In the genomic region with DNA sequence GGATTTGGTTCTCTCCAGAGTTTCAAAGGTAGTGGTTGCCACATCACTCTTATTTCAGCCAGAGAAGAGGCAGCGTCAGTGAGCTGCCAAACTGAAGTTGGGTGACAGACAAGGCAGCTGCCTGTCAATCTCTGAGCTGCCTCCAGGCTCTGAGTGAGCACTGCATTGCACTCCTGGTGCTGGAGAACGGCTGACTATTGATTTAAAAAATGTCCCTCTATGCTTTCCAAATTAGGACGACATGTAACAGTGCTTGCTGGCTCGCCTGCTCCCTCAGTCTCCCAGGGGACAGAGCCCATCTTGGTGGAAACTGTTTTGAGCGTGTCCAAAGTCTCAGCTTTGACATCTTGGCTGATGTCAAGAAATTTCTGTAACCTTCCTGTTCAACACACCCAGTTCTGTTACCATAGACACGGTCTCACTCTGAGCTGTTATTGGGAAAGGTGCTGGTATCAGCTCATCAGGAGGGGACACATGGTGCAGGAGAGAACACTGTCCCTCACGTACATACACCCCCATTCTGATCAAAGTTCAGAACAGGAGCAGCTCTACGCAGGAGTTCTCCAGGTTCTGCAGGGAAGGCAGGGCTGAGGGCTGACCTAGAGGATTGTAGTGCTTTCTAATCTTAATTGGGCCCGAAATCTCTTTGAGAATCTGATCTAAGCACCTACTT, we compare ENCODE assay signal across 18 cellular contexts. TPM values are rescaled to one million over a fixed set of nuclear protein-coding genes. Genes with fewer than 3 reads are reported as not detected.
DNase-seq lines count a peak whose midpoint lies in the region; ATAC-seq, FAIRE-seq and TF ChIP-seq lines count a peak whose summit lies in the region.
"Had no signal": no experiment of that assay in that cellular context is flagged by ENCODE, and none has a peak within 500 bp of the region (broad histone marks: within the 10 kb centered on the region; RNA-seq: fewer than 3 reads in every experiment).

No MANE protein-coding gene starts in this region.

- H3K27ac ChIP-seq in CD4-positive, CD25-positive, alpha-beta regulatory T cell (ENCODE audit: insufficient read depth, low read length, poor library complexity, severe bottlenecking), result no peak overlapping the region
- H3K27ac ChIP-seq in MM.1S (ENCODE audit: low read length) (no peak overlapping the region), keratinocyte (ENCODE audit: control insufficient read depth, insufficient read depth, low read length) (no peak overlapping the region), gastrocnemius medialis (peak overlapping the region; percentile 4 to 53 (median 14)), PC-3 (ENCODE audit: low read length) (no peak overlapping the region)
- H3K27ac ChIP-seq in CD8-positive, alpha-beta T cell (ENCODE audit: low read depth, low read length), result no peak overlapping the region
- H3K27ac ChIP-seq: prostate gland had no signal

- no peaks in the 10 kb centered on the region for H3K4me1 ChIP-seq in CD4-positive, CD25-positive, alpha-beta regulatory T cell (ENCODE audit: control insufficient read depth, insufficient read depth, low read length, poor library complexity, severe bottlenecking)
- peaks cover 41% of the 10 kb centered on the region for H3K4me1 ChIP-seq in MM.1S (ENCODE audit: low read length)
- peaks cover 29% of the 10 kb centered on the region for H3K4me1 ChIP-seq in keratinocyte (ENCODE audit: control insufficient read depth, extremely low read depth, insufficient read depth, low read length)
- H3K4me1 ChIP-seq in gastrocnemius medialis, result peaks cover 14 to 27% of the 10 kb centered on the region in 2 donors
- H3K4me1 ChIP-seq in PC-3 (ENCODE audit: insufficient read depth, low read length), result no peaks in the 10 kb centered on the region
- no peaks in the 10 kb centered on the region for H3K4me1 ChIP-seq in CD8-positive, alpha-beta T cell (ENCODE audit: insufficient read depth, low read length)
- H3K4me1 ChIP-seq: prostate gland had no signal

- H3K4me2 ChIP-seq in MM.1S (ENCODE audit: low read depth, low read length) (peak overlapping the region; percentile 77; the same call in 1 of the 2 replicates), keratinocyte (ENCODE audit: control insufficient read depth, extremely low read depth, insufficient read depth, low read depth, low read length) (no peak overlapping the region), PC-3 (ENCODE audit: low read length) (no peak overlapping the region)

- H3K36me3 ChIP-seq in CD4-positive, CD25-positive, alpha-beta regulatory T cell (ENCODE audit: control insufficient read depth, insufficient read depth, low read length), result peaks cover 23% of the 10 kb centered on the region
- no peaks in the 10 kb centered on the region for H3K36me3 ChIP-seq in MM.1S (replicated peaks; ENCODE audit: insufficient read depth, low read length)
- peaks cover 7 to 17% of the 10 kb centered on the region in 2 experiments for H3K36me3 ChIP-seq in keratinocyte (ENCODE audit: control insufficient read depth in 2 of 2, extremely low read depth in 1 of 2, insufficient read depth in 2 of 2, low read length in 2 of 2)
- H3K36me3 ChIP-seq in gastrocnemius medialis, result peaks cover 0 to 19% of the 10 kb centered on the region in 2 donors
- H3K36me3 ChIP-seq in PC-3 (ENCODE audit: low read depth, low read length), result no peaks in the 10 kb centered on the region; the same call in 1 of the 2 replicates
- H3K36me3 ChIP-seq in CD8-positive, alpha-beta T cell (ENCODE audit: insufficient read depth, low read length), result peaks cover 4% of the 10 kb centered on the region

- no peaks in the 10 kb centered on the region for H3K27me3 ChIP-seq in CD4-positive, CD25-positive, alpha-beta regulatory T cell (ENCODE audit: control insufficient read depth, insufficient read depth, low read length)
- H3K27me3 ChIP-seq in MM.1S (replicated peaks; ENCODE audit: insufficient read depth, low read length), result no peaks in the 10 kb centered on the region
- no peaks in the 10 kb centered on the region for H3K27me3 ChIP-seq in keratinocyte (ENCODE audit: control insufficient read depth, extremely low read depth, insufficient read depth, low read length)
- peaks cover 0 to 4% (median 0%) of the 10 kb centered on the region in 3 donors for H3K27me3 ChIP-seq in gastrocnemius medialis
- H3K27me3 ChIP-seq in PC-3 (ENCODE audit: low read length), result no peaks in the 10 kb centered on the region
- no peaks in the 10 kb centered on the region for H3K27me3 ChIP-seq in CD8-positive, alpha-beta T cell (ENCODE audit: insufficient read depth, low read length)
- H3K27me3 ChIP-seq: esophagus squamous epithelium had no signal

- H3K36me3 Mint-ChIP-seq in CD4-positive, CD25-positive, alpha-beta regulatory T cell, result peaks cover 16% of the 10 kb centered on the region
- peaks cover 25% of the 10 kb centered on the region for H3K36me3 Mint-ChIP-seq in CD8-positive, alpha-beta T cell

- peaks cover 25% of the 10 kb centered on the region for H3F3A ChIP-seq in MM.1S (ENCODE audit: insufficient read depth, low read length)
- H3F3A ChIP-seq in PC-3 (ENCODE audit: low read length, unreplicated experiment), result no peaks in the 10 kb centered on the region

- CTCF ChIA-PET in PC-3 (lab: Charles Lee), result no interaction called here
- CTCF ChIA-PET in GM10248 (lab: Yijun Ruan, JAX), result interaction anchor here (1.3 to 7.8 kb wide), 6 partner anchors 12 to 250 kb away, joined by 3 to 68 read pairs (median 11); a partner anchor contains a TSS
- CTCF ChIA-PET in CD8-positive, alpha-beta T cell (lab: Charles Lee), result interaction anchor here (1.7 to 5.4 kb wide), 2 partner anchors 11 to 18 kb away, joined by 5 to 28 read pairs; no protein-coding TSS in a partner anchor

- FAIRE-seq in keratinocyte (lab: Jason Lieb, UNC), result peak; percentile 60

- H2AFZ ChIP-seq in MM.1S (ENCODE audit: low read length) (no peak overlapping the region), keratinocyte (ENCODE audit: control insufficient read depth, low read length) (no peak overlapping the region), PC-3 (ENCODE audit: low read length) (no peak overlapping the region)

- H4K20me1 ChIP-seq in MM.1S (ENCODE audit: insufficient read depth, low read length), result no peaks in the 10 kb centered on the region
- no peaks in the 10 kb centered on the region for H4K20me1 ChIP-seq in keratinocyte (ENCODE audit: control insufficient read depth, extremely low read depth, insufficient read depth, low read length)
- H4K20me1 ChIP-seq in PC-3 (ENCODE audit: low read length), result no peaks in the 10 kb centered on the region

- no peaks in the 10 kb centered on the region for H3K27me3 Mint-ChIP-seq in CD4-positive, CD25-positive, alpha-beta regulatory T cell
- H3K27me3 Mint-ChIP-seq in CD8-positive, alpha-beta T cell (ENCODE audit: low read depth), result no peaks in the 10 kb centered on the region

- H3K9ac ChIP-seq in MM.1S (ENCODE audit: low read length) (no peak overlapping the region), keratinocyte (ENCODE audit: control insufficient read depth, extremely low read depth, insufficient read depth, low read length) (no peak overlapping the region), PC-3 (ENCODE audit: low read length) (no peak overlapping the region)

- H3K9me3 Mint-ChIP-seq in CD4-positive, CD25-positive, alpha-beta regulatory T cell, result no peaks in the 10 kb centered on the region
- no peaks in the 10 kb centered on the region for H3K9me3 Mint-ChIP-seq in CD8-positive, alpha-beta T cell
- H3K9me3 Mint-ChIP-seq: WTC11 had no signal

- H3K79me2 ChIP-seq in MM.1S (ENCODE audit: low read length) (no peaks in the 10 kb centered on the region), keratinocyte (ENCODE audit: control insufficient read depth, insufficient read depth, low read length) (no peaks in the 10 kb centered on the region), PC-3 (ENCODE audit: low read length) (no peaks in the 10 kb centered on the region)

- BruUV-seq in PC-3 (replicated peaks; lab: Mats Ljungman, UMichigan), result no TSS peak

- DNase-seq in CD4-positive, CD25-positive, alpha-beta regulatory T cell, result no peak
- DNase-seq in MM.1S (no peak), keratinocyte (ENCODE audit: low read depth, low spot score) (no peak), gastrocnemius medialis (peak in 1 of 2 donors; percentile 58), PC-3 (no peak), GM10248 (ENCODE audit: extremely low spot score) (no peak)
- DNase-seq in CD8-positive, alpha-beta T cell, result no peak
- DNase-seq: activated effector memory CD4-positive, alpha-beta T cell treated with Interleukin-2 at 50 U/mL for 16 hours; esophagus squamous epithelium; GF-D8; left colon; MV-4-11; NCI-H2029 treated with DMSO at 0.1 percent for 48 hours; NCI-H510A; T-helper 2 cell had no signal

- ATAC-seq in CD4-positive, CD25-positive, alpha-beta regulatory T cell (ENCODE audit: low read depth in 2 of 2), result no peak
- ATAC-seq in gastrocnemius medialis, result peak; percentile 93 to 94
- no peak for ATAC-seq in PC-3
- ATAC-seq in GM21723 (IDR thresholded peaks at IDR 0.05; ENCODE audit: unreplicated experiment), result no peak
- ATAC-seq in CD8-positive, alpha-beta T cell, result no peak
- ATAC-seq: left colon, WTC11 had no signal

- no peaks in the 10 kb centered on the region for H3K9me1 ChIP-seq in keratinocyte (ENCODE audit: control insufficient read depth, extremely low read depth, insufficient read depth, low read length)

- TF ChIP-seq CTCF in MM.1S (IDR thresholded peaks at IDR 0.05; ENCODE audit: low read length), result no peak
- no peak for TF ChIP-seq CTCF in keratinocyte (optimal IDR thresholded peaks at IDR 0.05 in 1 of 3, IDR thresholded peaks at IDR 0.05 in 1 of 3, conservative IDR thresholded peaks at IDR 0.05 in 1 of 3; ENCODE audit: extremely low read depth in 1 of 3, insufficient read depth in 2 of 3, low read length in 3 of 3)
- no peak for TF ChIP-seq CTCF in gastrocnemius medialis (IDR thresholded peaks at IDR 0.05 in 4 of 5, conservative IDR thresholded peaks at IDR 0.05 in 1 of 5)
- TF ChIP-seq CTCF in PC-3 (conservative IDR thresholded peaks at IDR 0.05; ENCODE audit: low read depth, low read length), result no peak
- no peak for TF ChIP-seq CTCF in GM10248 (IDR thresholded peaks at IDR 0.05; ENCODE audit: control extremely low read depth, extremely low read depth, low read depth, missing control alignments)
- no peak for TF ChIP-seq CTCF in CD8-positive, alpha-beta T cell (IDR thresholded peaks at IDR 0.05)

- dilution Hi-C loops in keratinocyte (cut with MboI; ENCODE audit: extremely low pct_ligation_motif_present, low sequenced_read_pairs), result no loop called here

- no peaks in the 10 kb centered on the region for H3K9me2 ChIP-seq in MM.1S (replicated peaks; ENCODE audit: insufficient read depth, low read length)
- no peaks in the 10 kb centered on the region for H3K9me2 ChIP-seq in PC-3 (replicated peaks; ENCODE audit: low read length)

- TF ChIP-seq POLR2A in gastrocnemius medialis (IDR thresholded peaks at IDR 0.05), result no peak

- H3K27ac Mint-ChIP-seq in CD4-positive, CD25-positive, alpha-beta regulatory T cell, result peak overlapping the region; percentile 55 to 73 (median 65)
- no peak overlapping the region for H3K27ac Mint-ChIP-seq in CD8-positive, alpha-beta T cell
- H3K27ac Mint-ChIP-seq: WTC11 had no signal

- in situ Hi-C loops in gastrocnemius medialis (cut with MboI; ENCODE audit: low sequenced_read_pairs in 4 of 4), result no loop called here

- no peak overlapping the region for H3K4me3 Mint-ChIP-seq in CD4-positive, CD25-positive, alpha-beta regulatory T cell
- H3K4me3 Mint-ChIP-seq in CD8-positive, alpha-beta T cell, result no peak overlapping the region
- H3K4me3 Mint-ChIP-seq: WTC11 had no signal

- intact Hi-C loops in gastrocnemius medialis (cut with DNase I; ENCODE audit: low total_unique reads) (no loop called here), PC-3 (cut with micrococcal nuclease) (no loop called here)
- intact Hi-C loops in CD8-positive, alpha-beta T cell (cut with DNase I, micrococcal nuclease), result no loop called here

- no peak overlapping the region for H3K4me3 ChIP-seq in CD4-positive, CD25-positive, alpha-beta regulatory T cell (ENCODE audit: low read depth, low read length)
- no peak overlapping the region for H3K4me3 ChIP-seq in MM.1S (ENCODE audit: low read length)
- no peak overlapping the region for H3K4me3 ChIP-seq in keratinocyte (ENCODE audit: control insufficient read depth in 2 of 3, extremely low read depth in 1 of 3, insufficient read depth in 2 of 3, low read depth in 1 of 3, low read length in 3 of 3)
- H3K4me3 ChIP-seq in gastrocnemius medialis, result no peak overlapping the region
- no peak overlapping the region for H3K4me3 ChIP-seq in PC-3 (ENCODE audit: low read length)
- H3K4me3 ChIP-seq in CD8-positive, alpha-beta T cell (ENCODE audit: low read depth, low read length), result no peak overlapping the region
- H3K4me3 ChIP-seq: esophagus squamous epithelium, prostate gland had no signal

- no peaks in the 10 kb centered on the region for H3K9me3 ChIP-seq in CD4-positive, CD25-positive, alpha-beta regulatory T cell (ENCODE audit: control insufficient read depth in 2 of 2, low read length in 2 of 2)
- H3K9me3 ChIP-seq in MM.1S (replicated peaks; ENCODE audit: insufficient read depth, low read length) (no peaks in the 10 kb centered on the region), keratinocyte (ENCODE audit: control insufficient read depth, low read depth, low read length) (no peaks in the 10 kb centered on the region), gastrocnemius medialis (no peaks in the 10 kb centered on the region), PC-3 (ENCODE audit: low read length) (no peaks in the 10 kb centered on the region)
- H3K9me3 ChIP-seq in CD8-positive, alpha-beta T cell (ENCODE audit: low read length), result no peaks in the 10 kb centered on the region
- H3K9me3 ChIP-seq: esophagus squamous epithelium, prostate gland had no signal

- POLR2A ChIA-PET in PC-3 (lab: Charles Lee; ENCODE audit: unreplicated experiment), result no interaction called here
- POLR2A ChIA-PET in GM10248 (lab: Yijun Ruan, JAX), result no interaction called here
- POLR2A ChIA-PET in CD8-positive, alpha-beta T cell (lab: Charles Lee), result no interaction called here

- peaks cover 0 to 5% (median 2%) of the 10 kb centered on the region in 4 donors for H3K4me1 Mint-ChIP-seq in CD4-positive, CD25-positive, alpha-beta regulatory T cell
- no peaks in the 10 kb centered on the region for H3K4me1 Mint-ChIP-seq in CD8-positive, alpha-beta T cell (ENCODE audit: low read depth)

RNA-seq across cellular contexts. Expression of a gene that starts 15.7 kb away (rescaled TPM):
- total RNA-seq in CD4-positive, CD25-positive, alpha-beta regulatory T cell, result not detected
- polyA plus RNA-seq in CD4-positive, CD25-positive, alpha-beta regulatory T cell, result under 1 TPM; 0.12 to 0.33 (median 0.20) TPM
- 0.01 to 0.03 TPM (median 0.01 TPM) in 3 replicates for polyA plus RNA-seq in keratinocyte
- polyA plus RNA-seq in keratinocyte (2011; ENCODE audit: low read depth), result not detected
- not detected in 2 replicates for polyA plus RNA-seq in keratinocyte (2011; cell fraction: cytosol; rRNA removed)
- 0.05 and 0.27 TPM in 2 replicates for polyA plus RNA-seq in keratinocyte (2011; cell fraction: nucleus; rRNA removed)
- polyA plus RNA-seq in keratinocyte (2012; ENCODE audit: low replicate concordance), result 0.08 and 0.14 TPM in 2 replicates
- polyA minus RNA-seq in keratinocyte, result 0.03 to 0.13 TPM in 2 of 3 replicates, not detected in the other
- polyA minus RNA-seq in keratinocyte (2011; cell fraction: cytosol; rRNA and poly(A)+ RNA removed), result not detected
- polyA minus RNA-seq in keratinocyte (2011; cell fraction: nucleus; rRNA and poly(A)+ RNA removed), result 0.11 and 0.39 TPM in 2 replicates
- total RNA-seq in gastrocnemius medialis, result 10 to 100 TPM in 1 of 4 donors, 1 to 10 TPM in 3; 2.1 to 13.6 (median 3.6) TPM
- total RNA-seq in PC-3 (2014; rRNA removed), result 0.15 TPM in 1 of 2 replicates, not detected in the other
- not detected for total RNA-seq in CD8-positive, alpha-beta T cell

RNA-seq across cellular contexts. Expression of a gene that starts 18.6 kb away (rescaled TPM):
- total RNA-seq in CD4-positive, CD25-positive, alpha-beta regulatory T cell, result 88.7 TPM
- polyA plus RNA-seq in CD4-positive, CD25-positive, alpha-beta regulatory T cell, result 10 to 100 TPM; 31.3 to 50.4 (median 34.3) TPM
- polyA plus RNA-seq in keratinocyte, result 37.3 to 49.6 TPM (median 37.5 TPM) in 3 replicates
- polyA plus RNA-seq in keratinocyte (2011; ENCODE audit: low read depth), result 9.4 TPM
- polyA plus RNA-seq in keratinocyte (2011; cell fraction: cytosol; rRNA removed), result 29.6 and 34.1 TPM in 2 replicates
- 106 and 128 TPM in 2 replicates for polyA plus RNA-seq in keratinocyte (2011; cell fraction: nucleus; rRNA removed)
- polyA plus RNA-seq in keratinocyte (2012; ENCODE audit: low replicate concordance), result 28.3 and 30.1 TPM in 2 replicates
- 38.8 to 47.1 TPM (median 43.9 TPM) in 3 replicates for polyA minus RNA-seq in keratinocyte
- polyA minus RNA-seq in keratinocyte (2011; cell fraction: cytosol; rRNA and poly(A)+ RNA removed), result 19.2 TPM
- polyA minus RNA-seq in keratinocyte (2011; cell fraction: nucleus; rRNA and poly(A)+ RNA removed), result 22.9 and 39.2 TPM in 2 replicates
- total RNA-seq in gastrocnemius medialis (10 to 100 TPM; 31.3 to 91.6 (median 52.4) TPM), PC-3 (2014; rRNA removed) (46.6 and 58.9 TPM in 2 replicates)
- total RNA-seq in CD8-positive, alpha-beta T cell, result 10 to 100 TPM; 61.7 to 65.0 TPM

RNA-seq across cellular contexts. Expression of a gene that starts 26.6 kb away (rescaled TPM):
- total RNA-seq in CD4-positive, CD25-positive, alpha-beta regulatory T cell, result 24.4 TPM
- polyA plus RNA-seq in CD4-positive, CD25-positive, alpha-beta regulatory T cell, result 10 to 100 TPM; 38.2 to 56.8 (median 48.6) TPM
- 63.6 to 65.8 TPM (median 64.4 TPM) in 3 replicates for polyA plus RNA-seq in keratinocyte
- polyA plus RNA-seq in keratinocyte (2011; ENCODE audit: low read depth), result 63.7 TPM
- 53.8 and 87.6 TPM in 2 replicates for polyA plus RNA-seq in keratinocyte (2011; cell fraction: cytosol; rRNA removed)
- polyA plus RNA-seq in keratinocyte (2011; cell fraction: nucleus; rRNA removed), result 51.5 and 56.7 TPM in 2 replicates
- 37.0 and 69.3 TPM in 2 replicates for polyA plus RNA-seq in keratinocyte (2012; ENCODE audit: low replicate concordance)
- polyA minus RNA-seq in keratinocyte, result 42.9 to 68.3 TPM (median 57.3 TPM) in 3 replicates
- 44.1 TPM for polyA minus RNA-seq in keratinocyte (2011; cell fraction: cytosol; rRNA and poly(A)+ RNA removed)
- polyA minus RNA-seq in keratinocyte (2011; cell fraction: nucleus; rRNA and poly(A)+ RNA removed), result 12.2 and 50.0 TPM in 2 replicates
- 100 to 1,000 TPM in 1 of 4 donors, 10 to 100 TPM in 3; 71.4 to 107 (median 84.5) TPM for total RNA-seq in gastrocnemius medialis
- 32.1 and 49.8 TPM in 2 replicates for total RNA-seq in PC-3 (2014; rRNA removed)
- total RNA-seq in CD8-positive, alpha-beta T cell, result 10 to 100 TPM; 11.3 to 12.8 TPM

Comparison
In these comparisons a context has a peak if more than half of its experiments do, and no peak if none do; other contexts are left out.
1. ATAC-seq: peak in gastrocnemius medialis (2 of 2); none in CD4-positive, CD25-positive, alpha-beta regulatory T cell (0 of 2), PC-3 (single experiment), GM21723 (single experiment) and CD8-positive, alpha-beta T cell (single experiment).
2. H3K27ac ChIP-seq: peak in gastrocnemius medialis (4 of 4); none in CD4-positive, CD25-positive, alpha-beta regulatory T cell (single experiment), MM.1S (single experiment), keratinocyte (single experiment), PC-3 (single experiment) and CD8-positive, alpha-beta T cell (single experiment).